Comparison of ENCODE assay signal across 8 cellular contexts in genomic region chr1:16440150-16440479, GRCh38. TPM values are rescaled to one million over a fixed set of nuclear protein-coding genes. Genes with fewer than 3 reads are reported as not detected.
A peak's percentile ranks its signal among the peaks of the same experiment; 100 is the strongest.
DNase-seq lines count a peak whose midpoint lies in the region; ATAC-seq lines count a peak whose summit lies in the region.

No MANE protein-coding gene starts in this region.

- no peaks in the 10 kb centered on the region for H3K9me3 ChIP-seq in KOPT-K1 (ENCODE audit: insufficient read depth, low read length, poor library complexity, severe bottlenecking)

- no peak for DNase-seq in activated naive CD4-positive, alpha-beta T cell treated with anti-CD3 and anti-CD28 coated beads, Interleukin-2, amount 10 ng/mL, durations not matched to agents 7 days and 5 days
- no peak for DNase-seq in activated naive CD4-positive, alpha-beta T cell treated with anti-CD3 and anti-CD28 coated beads, Interleukin-2, amount 50 U/mL, for 16 hours
- DNase-seq in naive B cell: no peak
- DNase-seq in NCI-H187 treated with DMSO at 0.1 percent for 48 hours (lab: John Stamatoyannopoulos, UW): no peak
- no peak for DNase-seq in NOMO-1 (lab: John Stamatoyannopoulos, UW; ENCODE audit: unreplicated experiment in 2 of 2)

- CTCF ChIA-PET in activated naive CD4-positive, alpha-beta T cell treated with anti-CD3 and anti-CD28 coated beads, Interleukin-2, amount 10 ng/mL, durations not matched to agents 7 days and 5 days (lab: Charles Lee): interaction anchor here (1.1 to 2.0 kb wide), 10 partner anchors 9 to 181 kb away, joined by 3 to 12 read pairs (median 4); no protein-coding TSS in a partner anchor

- H3K27ac ChIP-seq in KOPT-K1 (ENCODE audit: low read depth, low read length, poor library complexity, severe bottlenecking): peak overlapping the region; percentile 79
- H3K27ac ChIP-seq in cingulate gyrus (ENCODE audit: low read depth, low read length): peak overlapping the region; percentile 87

- H3K27ac Mint-ChIP-seq in activated naive CD4-positive, alpha-beta T cell treated with anti-CD3 and anti-CD28 coated beads, Interleukin-2, amount 10 ng/mL, durations not matched to agents 7 days and 5 days: peak overlapping the region; percentile 89
- H3K27ac Mint-ChIP-seq in naive B cell: peak overlapping the region; percentile 95 to 98 (median 97)

- peaks cover 18% of the 10 kb centered on the region for H3K27me3 Mint-ChIP-seq in activated naive CD4-positive, alpha-beta T cell treated with anti-CD3 and anti-CD28 coated beads, Interleukin-2, amount 10 ng/mL, durations not matched to agents 7 days and 5 days
- H3K27me3 Mint-ChIP-seq in naive B cell: peaks cover 0 to 4% (median 0%) of the 10 kb centered on the region in 3 donors

- H3K36me3 Mint-ChIP-seq in activated naive CD4-positive, alpha-beta T cell treated with anti-CD3 and anti-CD28 coated beads, Interleukin-2, amount 10 ng/mL, durations not matched to agents 7 days and 5 days: peaks cover 29% of the 10 kb centered on the region
- peaks cover 7 to 8% of the 10 kb centered on the region in 2 donors for H3K36me3 Mint-ChIP-seq in naive B cell

- peaks cover 45% of the 10 kb centered on the region for H3K4me1 Mint-ChIP-seq in activated naive CD4-positive, alpha-beta T cell treated with anti-CD3 and anti-CD28 coated beads, Interleukin-2, amount 10 ng/mL, durations not matched to agents 7 days and 5 days
- H3K4me1 Mint-ChIP-seq in naive B cell: peaks cover 21 to 41% (median 35%) of the 10 kb centered on the region in 3 donors

- peak; percentile 4 to 6 for ATAC-seq in naive B cell (ENCODE audit: low read depth in 2 of 2)
- no peak for ATAC-seq in HG03342 (IDR thresholded peaks at IDR 0.05; ENCODE audit: unreplicated experiment)

- peaks cover 31% of the 10 kb centered on the region for H3K36me3 ChIP-seq in KOPT-K1 (ENCODE audit: insufficient read depth, low read length)

- H3K4me3 Mint-ChIP-seq in activated naive CD4-positive, alpha-beta T cell treated with anti-CD3 and anti-CD28 coated beads, Interleukin-2, amount 10 ng/mL, durations not matched to agents 7 days and 5 days: peak overlapping the region; percentile 87
- peak overlapping the region; percentile 88 to 99 (median 94) for H3K4me3 Mint-ChIP-seq in naive B cell

- H3K9me3 Mint-ChIP-seq in activated naive CD4-positive, alpha-beta T cell treated with anti-CD3 and anti-CD28 coated beads, Interleukin-2, amount 10 ng/mL, durations not matched to agents 7 days and 5 days: no peaks in the 10 kb centered on the region
- no peaks in the 10 kb centered on the region for H3K9me3 Mint-ChIP-seq in naive B cell

RNA-seq across cellular contexts. Expression of gene NECAP2, which starts 0.4 kb away (rescaled TPM):
- polyA plus RNA-seq in naive B cell (ENCODE audit: low read depth in 6 of 6): 100 to 1,000 TPM; 103 to 152 (median 134) TPM

RNA-seq across cellular contexts. Expression of gene SPATA21, which starts 2.9 kb away (rescaled TPM):
- not detected for polyA plus RNA-seq in naive B cell (ENCODE audit: low read depth in 6 of 6)
